8 cellular contexts compared by ENCODE assay signal in the genomic region with DNA sequence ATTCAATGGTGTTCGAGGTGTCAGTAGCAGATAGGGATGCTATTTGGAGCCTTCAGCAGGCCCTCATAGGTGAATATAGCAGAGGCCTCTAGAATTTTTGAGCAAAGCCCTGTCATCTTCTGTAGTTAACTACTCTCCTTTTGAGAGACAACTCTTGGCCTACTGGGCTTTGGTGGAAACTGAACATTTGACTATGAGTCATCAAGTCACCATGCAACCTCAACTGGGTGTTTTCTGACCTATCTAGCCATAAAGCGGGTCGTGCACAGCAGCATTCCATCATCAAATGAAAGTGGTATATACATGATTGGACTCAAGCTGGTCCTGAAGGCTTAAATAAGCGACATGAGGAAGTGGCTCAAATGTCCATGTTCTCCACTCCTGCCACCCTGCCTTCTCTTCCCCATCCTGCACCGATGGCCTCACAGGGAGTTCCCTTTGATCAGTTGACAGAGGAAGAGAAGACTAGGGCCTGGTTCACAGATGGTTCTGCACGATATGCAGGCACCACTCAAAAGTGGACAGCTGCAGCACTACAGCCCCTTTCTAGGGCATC.
DNase-seq lines count a peak whose midpoint lies in the region; ATAC-seq lines count a peak whose summit lies in the region.
"Not testable (repeated sequence)": the region's sequence is repeated elsewhere in the genome, so short reads cannot be mapped to it uniquely, and the experiment has no call there.

No MANE protein-coding gene starts in this region.

- H3K9me3 Mint-ChIP-seq in T-helper 2 cell treated with Interferon-gamma antibody and Interleukin-4, amounts not matched to agents 5 μg/mL and 100 μg/mL, for 36 hours; activated T-helper 17 cell treated with anti-CD3 and anti-CD28 coated beads, Interleukin-2, amount 50 U/mL, for 72 hours: not testable (repeated sequence)

- peak; percentile 61 for DNase-seq in T-helper 2 cell treated with Interferon-gamma antibody and Interleukin-4, amounts not matched to agents 5 μg/mL and 100 μg/mL, for 36 hours (ENCODE audit: low spot score)
- DNase-seq in stimulated activated naive CD8-positive, alpha-beta T cell treated with anti-CD3 and anti-CD28 coated beads, Interleukin-15, Interleukin-2, amounts not matched to agents 100 U/mL and 50 U/mL, for 24 hours = not testable (repeated sequence)

- peak; percentile 23 for ATAC-seq in GM18861 (IDR thresholded peaks at IDR 0.05; ENCODE audit: unreplicated experiment)
- ATAC-seq in GM19455 (IDR thresholded peaks at IDR 0.05; ENCODE audit: unreplicated experiment) = peak; percentile 42
- peak; percentile 36 for ATAC-seq in HG02571 (IDR thresholded peaks at IDR 0.05; ENCODE audit: unreplicated experiment)
- peak; percentile 40 for ATAC-seq in HG02981 (IDR thresholded peaks at IDR 0.05; ENCODE audit: unreplicated experiment)
- peak; percentile 39 for ATAC-seq in HG03439 (IDR thresholded peaks at IDR 0.05; ENCODE audit: unreplicated experiment)
- peak; percentile 66 for ATAC-seq in activated T-helper 17 cell treated with anti-CD3 and anti-CD28 coated beads, Interleukin-2, amount 50 U/mL, for 72 hours (replicated peaks)
- peak; percentile 58 for ATAC-seq in stimulated activated naive CD8-positive, alpha-beta T cell treated with anti-CD3 and anti-CD28 coated beads, Interleukin-15, Interleukin-2, amounts not matched to agents 100 U/mL and 50 U/mL, for 24 hours

- H3K27ac Mint-ChIP-seq in T-helper 2 cell treated with Interferon-gamma antibody and Interleukin-4, amounts not matched to agents 5 μg/mL and 100 μg/mL, for 36 hours; activated T-helper 17 cell treated with anti-CD3 and anti-CD28 coated beads, Interleukin-2, amount 50 U/mL, for 72 hours: not testable (repeated sequence)

- not testable (repeated sequence) for H3K4me3 Mint-ChIP-seq in T-helper 2 cell treated with Interferon-gamma antibody and Interleukin-4, amounts not matched to agents 5 μg/mL and 100 μg/mL, for 36 hours; activated T-helper 17 cell treated with anti-CD3 and anti-CD28 coated beads, Interleukin-2, amount 50 U/mL, for 72 hours

- not testable (repeated sequence) for H3K36me3 Mint-ChIP-seq in T-helper 2 cell treated with Interferon-gamma antibody and Interleukin-4, amounts not matched to agents 5 μg/mL and 100 μg/mL, for 36 hours (ENCODE audit: low read depth)
- peaks cover 15% of the 10 kb centered on the region for H3K36me3 Mint-ChIP-seq in activated T-helper 17 cell treated with anti-CD3 and anti-CD28 coated beads, Interleukin-2, amount 50 U/mL, for 72 hours (ENCODE audit: low read depth)

- not testable (repeated sequence) for H3K27me3 Mint-ChIP-seq in T-helper 2 cell treated with Interferon-gamma antibody and Interleukin-4, amounts not matched to agents 5 μg/mL and 100 μg/mL, for 36 hours (ENCODE audit: low read depth); activated T-helper 17 cell treated with anti-CD3 and anti-CD28 coated beads, Interleukin-2, amount 50 U/mL, for 72 hours

- peaks cover 29% of the 10 kb centered on the region for H3K4me1 Mint-ChIP-seq in T-helper 2 cell treated with Interferon-gamma antibody and Interleukin-4, amounts not matched to agents 5 μg/mL and 100 μg/mL, for 36 hours (ENCODE audit: low read depth)
- H3K4me1 Mint-ChIP-seq in activated T-helper 17 cell treated with anti-CD3 and anti-CD28 coated beads, Interleukin-2, amount 50 U/mL, for 72 hours = peaks cover 26% of the 10 kb centered on the region
